Comparison of ENCODE assay signal across 13 cellular contexts in the genomic region with DNA sequence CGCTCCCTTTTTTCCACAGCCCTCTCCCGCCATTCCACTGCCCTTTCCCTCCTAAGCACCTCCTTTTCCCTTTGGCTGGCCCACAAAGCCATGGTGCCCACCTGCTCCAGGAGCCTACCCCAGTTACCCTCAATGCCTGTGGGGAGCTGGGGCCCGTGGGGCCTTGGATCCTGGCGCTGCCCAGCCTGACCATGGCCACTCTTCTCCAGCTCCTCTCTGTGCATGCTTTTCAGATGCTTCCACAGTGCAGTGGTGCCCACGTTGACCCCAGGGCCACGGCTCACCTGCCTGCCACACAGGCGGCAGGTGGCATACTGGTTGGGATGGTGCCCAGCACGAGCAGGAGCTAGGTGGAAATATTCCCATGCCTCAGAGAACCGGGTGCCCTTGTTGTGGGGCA. TPM values are rescaled to one million over a fixed set of nuclear protein-coding genes. Genes with fewer than 3 reads are reported as not detected.
DNase-seq lines count a peak whose midpoint lies in the region; ATAC-seq and TF ChIP-seq lines count a peak whose summit lies in the region.
"Had no signal": no experiment of that assay in that cellular context is flagged by ENCODE, and none has a peak within 500 bp of the region (broad histone marks: within the 10 kb centered on the region; RNA-seq: fewer than 3 reads in every experiment).

No MANE protein-coding gene starts in this region.

- TF ChIP-seq CTCF in PC-3 (conservative IDR thresholded peaks at IDR 0.05; ENCODE audit: low read depth, low read length) = no peak
- TF ChIP-seq CTCF in foreskin keratinocyte (conservative IDR thresholded peaks at IDR 0.05) = no peak

- POLR2A ChIA-PET in PC-3 (lab: Charles Lee; ENCODE audit: unreplicated experiment) = no interaction called here

- H3K79me2 ChIP-seq in PC-3 (ENCODE audit: low read length) = no peaks in the 10 kb centered on the region

- CTCF ChIA-PET in PC-3 (lab: Charles Lee) = no interaction called here

- peaks cover 83% of the 10 kb centered on the region for H3K4me1 Mint-ChIP-seq in stimulated activated naive CD8-positive, alpha-beta T cell treated with anti-CD3 and anti-CD28 coated beads, Interleukin-15, Interleukin-2, amounts not matched to agents 100 ng/mL and 50 ng/mL, for 24 hours (ENCODE audit: low read depth)

- peaks cover 79% of the 10 kb centered on the region for H3K36me3 Mint-ChIP-seq in stimulated activated naive CD8-positive, alpha-beta T cell treated with anti-CD3 and anti-CD28 coated beads, Interleukin-15, Interleukin-2, amounts not matched to agents 100 ng/mL and 50 ng/mL, for 24 hours (ENCODE audit: low read depth)

- H3F3A ChIP-seq in PC-3 (ENCODE audit: low read length, unreplicated experiment) = peaks cover 10% of the 10 kb centered on the region

- H3K27ac Mint-ChIP-seq in stimulated activated naive CD8-positive, alpha-beta T cell treated with anti-CD3 and anti-CD28 coated beads, Interleukin-15, Interleukin-2, amounts not matched to agents 100 ng/mL and 50 ng/mL, for 24 hours = peak overlapping the region; percentile 99

- H2AFZ ChIP-seq in PC-3 (ENCODE audit: low read length) = no peak overlapping the region

- intact Hi-C loops in PC-3 (cut with micrococcal nuclease) (loop anchor here (1.0 kb wide), 1 partner anchor 8 kb away; no protein-coding TSS in a partner anchor), aorta (cut with DNase I) (no loop called here)

- TF ChIP-seq POLR2A in GM18505 (IDR thresholded peaks at IDR 0.05; ENCODE audit: borderline replicate concordance, extremely low read depth, insufficient read depth, insufficient read length) = no peak

- H4K20me1 ChIP-seq in PC-3 (ENCODE audit: low read length) = no peaks in the 10 kb centered on the region

- H3K4me3 ChIP-seq in PC-3 (ENCODE audit: low read length) = no peak overlapping the region
- no peak overlapping the region for H3K4me3 ChIP-seq in aorta (ENCODE audit: low read length in 2 of 2)
- H3K4me3 ChIP-seq: colonic mucosa had no signal

- no peaks in the 10 kb centered on the region for H3K9me2 ChIP-seq in PC-3 (replicated peaks; ENCODE audit: low read length)

- no peaks in the 10 kb centered on the region for H3K9me3 Mint-ChIP-seq in stimulated activated naive CD8-positive, alpha-beta T cell treated with anti-CD3 and anti-CD28 coated beads, Interleukin-15, Interleukin-2, amounts not matched to agents 100 ng/mL and 50 ng/mL, for 24 hours

- H3K27ac ChIP-seq in PC-3 (ENCODE audit: low read length) = peak overlapping the region; percentile 83
- peak overlapping the region; percentile 83 for H3K27ac ChIP-seq in foreskin keratinocyte
- H3K27ac ChIP-seq in aorta (ENCODE audit: low read depth in 1 of 2, low read length in 2 of 2) = no peak overlapping the region
- H3K27ac ChIP-seq: colonic mucosa, WERI-Rb-1 had no signal

- peak overlapping the region; percentile 37 for H3K9ac ChIP-seq in PC-3 (ENCODE audit: low read length)

- no peak for ATAC-seq in stimulated activated naive CD8-positive, alpha-beta T cell treated with anti-CD3 and anti-CD28 coated beads, Interleukin-15, Interleukin-2, amounts not matched to agents 100 U/mL and 50 U/mL, for 24 hours
- no peak for ATAC-seq in PC-3
- no peak for ATAC-seq in foreskin keratinocyte
- ATAC-seq in aorta (ENCODE audit: low FRiP score) = peak; percentile 36
- no peak for ATAC-seq in GM19467 (IDR thresholded peaks at IDR 0.05; ENCODE audit: unreplicated experiment)
- ATAC-seq in GM18505 (IDR thresholded peaks at IDR 0.05; ENCODE audit: unreplicated experiment) = no peak

- H3K9me3 ChIP-seq in PC-3 (ENCODE audit: low read length) = no peaks in the 10 kb centered on the region
- no peaks in the 10 kb centered on the region for H3K9me3 ChIP-seq in aorta (ENCODE audit: control insufficient read depth, low read length)
- H3K9me3 ChIP-seq: colonic mucosa had no signal

- 94 to 98% methylated on average over 9 of the region's 9 CpGs for WGBS in aorta, 2 donors

- no peak for DNase-seq in stimulated activated naive CD8-positive, alpha-beta T cell treated with anti-CD3 and anti-CD28 coated beads, Interleukin-15, Interleukin-2, amounts not matched to agents 100 U/mL and 50 U/mL, for 24 hours
- DNase-seq in PC-3 (no peak), foreskin keratinocyte (no peak), aorta (no peak), G401 (ENCODE audit: low spot score) (no peak)
- DNase-seq: colonic mucosa; stimulated activated CD4-positive, alpha-beta T cell treated with anti-CD3 and anti-CD28 coated beads, Interleukin-12 subunit alpha, Interleukin-12 subunit beta, amount 100 ng/mL, for 4 hours; stimulated activated CD8-positive, alpha-beta memory T cell treated with anti-CD3 and anti-CD28 coated beads, Interleukin-4, amount 100 ng/mL, for 48 hours; WERI-Rb-1 had no signal

- no peaks in the 10 kb centered on the region for H3K27me3 Mint-ChIP-seq in stimulated activated naive CD8-positive, alpha-beta T cell treated with anti-CD3 and anti-CD28 coated beads, Interleukin-15, Interleukin-2, amounts not matched to agents 100 ng/mL and 50 ng/mL, for 24 hours

- H3K27me3 ChIP-seq in PC-3 (ENCODE audit: low read length) (no peaks in the 10 kb centered on the region), foreskin keratinocyte (no peaks in the 10 kb centered on the region), aorta (ENCODE audit: control insufficient read depth in 1 of 2, insufficient read depth in 2 of 2, low read length in 1 of 2) (no peaks in the 10 kb centered on the region)
- H3K27me3 ChIP-seq: colonic mucosa had no signal

- in situ Hi-C loops in G401 (cut with HindIII; ENCODE audit: low sequenced_read_pairs) = no loop called here

- H3K4me1 ChIP-seq in PC-3 (ENCODE audit: insufficient read depth, low read length) (peaks cover 56% of the 10 kb centered on the region), foreskin keratinocyte (peaks cover 28% of the 10 kb centered on the region), aorta (ENCODE audit: control insufficient read depth in 1 of 2, insufficient read depth in 2 of 2, low read length in 2 of 2) (no peaks in the 10 kb centered on the region)
- H3K4me1 ChIP-seq: colonic mucosa had no signal

- no peaks in the 10 kb centered on the region for H3K36me3 ChIP-seq in PC-3 (ENCODE audit: low read depth, low read length)
- H3K36me3 ChIP-seq in aorta (ENCODE audit: control insufficient read depth in 1 of 2, insufficient read depth in 2 of 2, low read length in 1 of 2) = no peaks in the 10 kb centered on the region
- H3K36me3 ChIP-seq: colonic mucosa, WERI-Rb-1 had no signal

- peak overlapping the region; percentile 98 for H3K4me3 Mint-ChIP-seq in stimulated activated naive CD8-positive, alpha-beta T cell treated with anti-CD3 and anti-CD28 coated beads, Interleukin-15, Interleukin-2, amounts not matched to agents 100 ng/mL and 50 ng/mL, for 24 hours

- no TSS peak for BruUV-seq in PC-3 (replicated peaks; lab: Mats Ljungman, UMichigan)

- H3K4me2 ChIP-seq in PC-3 (ENCODE audit: low read length) = peak overlapping the region; percentile 43

RNA-seq across cellular contexts. Expression of a gene that starts 1.5 kb away (rescaled TPM):
- 0.35 and 0.69 TPM in 2 replicates for total RNA-seq in PC-3 (2014; rRNA removed)
- total RNA-seq in foreskin keratinocyte = 108 and 112 TPM in 2 replicates
- 93.0 and 101 TPM in 2 replicates for polyA plus RNA-seq in foreskin keratinocyte
- total RNA-seq in aorta = not detected
- polyA plus RNA-seq in aorta = not detected
- total RNA-seq in G401 (2014; rRNA removed; shearing (Covaris generic)) = not detected in 2 replicates
- total RNA-seq: LHCN-M2 had no signal

RNA-seq across cellular contexts. Expression of a gene that starts 51.7 kb away (rescaled TPM):
- total RNA-seq in PC-3 (2014; rRNA removed) (not detected in 2 replicates), foreskin keratinocyte (0.10 and 0.14 TPM in 2 replicates), aorta (1 to 10 TPM; 1.8 to 4.8 TPM)
- polyA plus RNA-seq in foreskin keratinocyte (0.07 and 0.17 TPM in 2 replicates), aorta (1 to 10 TPM in 1 of 2 donors, under 1 TPM in 1; 0.10 to 1.6 TPM)
- not detected in 2 replicates for total RNA-seq in G401 (2014; rRNA removed; shearing (Covaris generic))

Comparison
In these comparisons a context has a peak if more than half of its experiments do, and no peak if none do; other contexts are left out.
1. H3K27ac ChIP-seq: peak in PC-3 (single experiment) and foreskin keratinocyte (single experiment); none in aorta (0 of 2).
2. RNA of a gene that starts 1.5 kb away (total RNA-seq): 108 to 112 TPM in foreskin keratinocyte; 0.35 to 0.69 TPM in PC-3, not detected in aorta and not detected in G401; every median in the first group is over 10 times any median in the second.